22 cellular contexts compared by ENCODE assay signal in the genomic region with DNA sequence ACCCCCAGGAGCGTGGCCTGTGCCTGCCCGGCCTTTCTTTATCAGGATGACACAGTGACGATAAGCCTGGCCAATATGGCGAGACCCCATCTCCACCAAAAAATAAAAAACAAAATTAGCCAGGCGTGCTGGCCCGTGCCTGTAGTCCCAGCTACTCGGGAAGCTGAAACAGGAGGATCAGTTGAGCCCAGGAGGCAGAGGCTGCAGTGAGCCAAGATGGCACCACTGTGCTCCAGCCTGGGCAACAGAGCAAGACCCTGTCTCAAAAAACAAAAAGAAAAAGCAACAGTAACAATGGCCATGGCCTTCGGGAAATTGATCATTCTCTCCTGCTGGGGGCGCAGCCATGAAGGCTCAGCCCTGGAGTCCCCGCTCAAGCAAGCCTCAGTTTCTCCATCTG.
"Had no signal": no experiment of that assay in that cellular context is flagged by ENCODE, and none has a peak within 500 bp of the region (broad histone marks: within the 10 kb centered on the region; RNA-seq: fewer than 3 reads in every experiment).

No MANE protein-coding gene starts in this region.

- H3K4me1 ChIP-seq: breast epithelium, thyroid gland had no signal

- DNase-seq: activated CD4-positive, alpha-beta T cell treated with anti-CD3 and anti-CD28 coated beads for 48 hours; activated CD8-positive, alpha-beta memory T cell treated with anti-CD3 and anti-CD28 coated beads, Interleukin-2, amount 10 ng/mL, durations not matched to agents 7 days and 5 days; activated CD8-positive, alpha-beta T cell treated with anti-CD3 and anti-CD28 coated beads for 36 hours; activated naive CD8-positive, alpha-beta T cell treated with anti-CD3 and anti-CD28 coated beads for 36 hours; cortex of kidney; erythroblast; immature natural killer cell; lower lobe of right lung; mesendoderm; mucosa of descending colon; retina; spleen; stimulated activated CD4-positive, alpha-beta T cell treated with anti-CD3 and anti-CD28 coated beads, Interleukin-4, amount 100 ng/mL, for 24 hours; substantia nigra; T-helper 1 cell; T-helper 9 cell; thyroid gland had no signal

- ATAC-seq: activated CD8-positive, alpha-beta memory T cell treated with anti-CD3 and anti-CD28 coated beads, Interleukin-2, amount 10 ng/mL, durations not matched to agents 7 days and 5 days; activated CD8-positive, alpha-beta T cell treated with anti-CD3 and anti-CD28 coated beads for 36 hours; left lobe of liver; lower lobe of right lung had no signal

- H3K9me3 ChIP-seq: breast epithelium, lower lobe of right lung, mucosa of descending colon, spleen, thyroid gland had no signal

- H3K27me3 Mint-ChIP-seq: activated CD8-positive, alpha-beta memory T cell treated with anti-CD3 and anti-CD28 coated beads, Interleukin-2, amount 10 ng/mL, durations not matched to agents 7 days and 5 days; activated CD8-positive, alpha-beta T cell treated with anti-CD3 and anti-CD28 coated beads for 36 hours; activated naive CD8-positive, alpha-beta T cell treated with anti-CD3 and anti-CD28 coated beads for 36 hours; progenitor cell of endocrine pancreas; stimulated activated naive CD8-positive, alpha-beta T cell treated with anti-CD3 and anti-CD28 coated beads, Interleukin-15, Interleukin-2, amounts not matched to agents 100 ng/mL and 50 ng/mL, for 24 hours had no signal

- H3K27me3 ChIP-seq: breast epithelium, spleen, thyroid gland had no signal

- H3K4me1 Mint-ChIP-seq: immature natural killer cell had no signal

- H3K27ac Mint-ChIP-seq: activated CD8-positive, alpha-beta memory T cell treated with anti-CD3 and anti-CD28 coated beads, Interleukin-2, amount 10 ng/mL, durations not matched to agents 7 days and 5 days; activated CD8-positive, alpha-beta T cell treated with anti-CD3 and anti-CD28 coated beads for 36 hours; immature natural killer cell; progenitor cell of endocrine pancreas; stimulated activated naive CD8-positive, alpha-beta T cell treated with anti-CD3 and anti-CD28 coated beads, Interleukin-15, Interleukin-2, amounts not matched to agents 100 ng/mL and 50 ng/mL, for 24 hours had no signal

- H3K27ac ChIP-seq: breast epithelium, lower lobe of right lung, thyroid gland had no signal

- H3K9me3 Mint-ChIP-seq: activated CD8-positive, alpha-beta T cell treated with anti-CD3 and anti-CD28 coated beads for 36 hours; activated naive CD8-positive, alpha-beta T cell treated with anti-CD3 and anti-CD28 coated beads for 36 hours; immature natural killer cell; neural crest cell; stimulated activated naive CD8-positive, alpha-beta T cell treated with anti-CD3 and anti-CD28 coated beads, Interleukin-15, Interleukin-2, amounts not matched to agents 100 ng/mL and 50 ng/mL, for 24 hours had no signal

- H3K36me3 Mint-ChIP-seq: activated naive CD8-positive, alpha-beta T cell treated with anti-CD3 and anti-CD28 coated beads for 36 hours had no signal

- H3K36me3 ChIP-seq: breast epithelium, lower lobe of right lung, thyroid gland had no signal

- H3K4me3 ChIP-seq: breast epithelium, lower lobe of right lung, mucosa of descending colon, spleen, thyroid gland had no signal

- H3K4me3 Mint-ChIP-seq: activated CD8-positive, alpha-beta memory T cell treated with anti-CD3 and anti-CD28 coated beads, Interleukin-2, amount 10 ng/mL, durations not matched to agents 7 days and 5 days; activated CD8-positive, alpha-beta T cell treated with anti-CD3 and anti-CD28 coated beads for 36 hours; activated naive CD8-positive, alpha-beta T cell treated with anti-CD3 and anti-CD28 coated beads for 36 hours; immature natural killer cell; neural crest cell; stimulated activated naive CD8-positive, alpha-beta T cell treated with anti-CD3 and anti-CD28 coated beads, Interleukin-15, Interleukin-2, amounts not matched to agents 100 ng/mL and 50 ng/mL, for 24 hours had no signal
